ENCODE assay signal across 8 cellular contexts in genomic region chr2:105329197-105329554, GRCh38. TPM values are rescaled to one million over a fixed set of nuclear protein-coding genes. Genes with fewer than 3 reads are reported as not detected.
A peak's percentile ranks its signal among the peaks of the same experiment; 100 is the strongest.
DNase-seq lines count a peak whose midpoint lies in the region; ATAC-seq, FAIRE-seq and TF ChIP-seq lines count a peak whose summit lies in the region.

No MANE protein-coding gene starts in this region.

- H3K36me3 ChIP-seq in astrocyte (ENCODE audit: insufficient read depth, low read length) (no peaks in the 10 kb centered on the region), kidney epithelial cell (ENCODE audit: control insufficient read depth, insufficient read depth, low read length) (no peaks in the 10 kb centered on the region)

- no peaks in the 10 kb centered on the region for H3K36me3 Mint-ChIP-seq in astrocyte (ENCODE audit: low read depth, unreplicated experiment)
- peaks cover 16% of the 10 kb centered on the region for H3K36me3 Mint-ChIP-seq in stimulated activated effector memory CD8-positive, alpha-beta T cell treated with anti-CD3 and anti-CD28 coated beads, Interleukin-12 subunit alpha, Interleukin-12 subunit beta, amount 100 ng/mL, for 72 hours

- peaks cover 29% of the 10 kb centered on the region for H3K4me1 ChIP-seq in astrocyte (ENCODE audit: insufficient read depth, low read length)

- H2AFZ ChIP-seq in astrocyte (ENCODE audit: low read depth, low read length), result peak overlapping the region; percentile 74

- no peak for TF ChIP-seq CTCF in astrocyte (IDR thresholded peaks at IDR 0.05; ENCODE audit: insufficient read depth, low read depth, low read length)
- TF ChIP-seq CTCF in kidney epithelial cell (IDR thresholded peaks at IDR 0.05; ENCODE audit: insufficient read depth, low read length, poor library complexity, severe bottlenecking), result no peak

- H3K27me3 ChIP-seq in astrocyte (ENCODE audit: insufficient read depth, low read length), result no peaks in the 10 kb centered on the region
- no peaks in the 10 kb centered on the region for H3K27me3 ChIP-seq in kidney epithelial cell (ENCODE audit: control insufficient read depth, insufficient read depth, low read length)

- no peaks in the 10 kb centered on the region for H3K9me3 ChIP-seq in astrocyte (ENCODE audit: insufficient read depth, low read depth, low read length)

- H3K4me3 Mint-ChIP-seq in astrocyte (ENCODE audit: unreplicated experiment), result peak overlapping the region; percentile 95
- peak overlapping the region; percentile 79 for H3K4me3 Mint-ChIP-seq in stimulated activated effector memory CD8-positive, alpha-beta T cell treated with anti-CD3 and anti-CD28 coated beads, Interleukin-12 subunit alpha, Interleukin-12 subunit beta, amount 100 ng/mL, for 72 hours

- H3K27ac Mint-ChIP-seq in astrocyte (ENCODE audit: unreplicated experiment), result peak overlapping the region; percentile 90
- H3K27ac Mint-ChIP-seq in stimulated activated effector memory CD8-positive, alpha-beta T cell treated with anti-CD3 and anti-CD28 coated beads, Interleukin-12 subunit alpha, Interleukin-12 subunit beta, amount 100 ng/mL, for 72 hours, result peak overlapping the region; percentile 91

- peaks cover 4% of the 10 kb centered on the region for H4K20me1 ChIP-seq in astrocyte (ENCODE audit: insufficient read depth, low read length)

- no peak for FAIRE-seq in astrocyte (lab: Jason Lieb, UNC)

- peak overlapping the region; percentile 93 for H3K4me3 ChIP-seq in Jurkat, Clone E6-1 (ENCODE audit: low read length)
- peak overlapping the region; percentile 70 for H3K4me3 ChIP-seq in astrocyte (ENCODE audit: insufficient read depth, low read depth, low read length)
- peak overlapping the region; percentile 62 for H3K4me3 ChIP-seq in kidney epithelial cell (ENCODE audit: low read depth, low read length)

- H3K4me1 Mint-ChIP-seq in astrocyte (ENCODE audit: low read depth, unreplicated experiment), result peaks cover 36% of the 10 kb centered on the region
- peaks cover 47% of the 10 kb centered on the region for H3K4me1 Mint-ChIP-seq in stimulated activated effector memory CD8-positive, alpha-beta T cell treated with anti-CD3 and anti-CD28 coated beads, Interleukin-12 subunit alpha, Interleukin-12 subunit beta, amount 100 ng/mL, for 72 hours

- no peak overlapping the region for H3K27ac ChIP-seq in astrocyte (ENCODE audit: low read depth, low read length)

- DNase-seq in NCI-H2171 treated with DMSO at 0.1 percent for 48 hours (lab: John Stamatoyannopoulos, UW) (peak; percentile 19), NCI-H2171 (lab: John Stamatoyannopoulos, UW) (no peak), astrocyte (ENCODE audit: low read depth) (no peak), kidney epithelial cell (ENCODE audit: low read depth) (no peak), AG08395 (ENCODE audit: low spot score) (no peak)
- no peak for DNase-seq in Jurkat, Clone E6-1 (ENCODE audit: low read depth, low spot score)
- no peak for DNase-seq in stimulated activated effector memory CD8-positive, alpha-beta T cell treated with anti-CD3 and anti-CD28 coated beads, Interleukin-12 subunit alpha, Interleukin-12 subunit beta, amount 100 ng/mL, for 72 hours (ENCODE audit: low spot score in 2 of 2)

- H3K9me3 Mint-ChIP-seq in astrocyte (ENCODE audit: unreplicated experiment), result no peaks in the 10 kb centered on the region
- no peaks in the 10 kb centered on the region for H3K9me3 Mint-ChIP-seq in stimulated activated effector memory CD8-positive, alpha-beta T cell treated with anti-CD3 and anti-CD28 coated beads, Interleukin-12 subunit alpha, Interleukin-12 subunit beta, amount 100 ng/mL, for 72 hours

- H3K79me2 ChIP-seq in astrocyte (ENCODE audit: insufficient read depth, low read length), result peaks cover 39% of the 10 kb centered on the region

- peak; percentile 45 for ATAC-seq in stimulated activated effector memory CD8-positive, alpha-beta T cell treated with anti-CD3 and anti-CD28 coated beads, Interleukin-12 subunit alpha, Interleukin-12 subunit beta, amount 100 ng/mL, for 72 hours
- ATAC-seq in HG03196 (IDR thresholded peaks at IDR 0.05; ENCODE audit: unreplicated experiment), result no peak

- peak overlapping the region; percentile 76 for H3K9ac ChIP-seq in astrocyte (ENCODE audit: low read length)

- peak overlapping the region; percentile 99 for H3K4me2 ChIP-seq in astrocyte (ENCODE audit: low read length)

- H3K27me3 Mint-ChIP-seq in astrocyte (ENCODE audit: low read depth, unreplicated experiment), result no peaks in the 10 kb centered on the region

RNA-seq across cellular contexts. Expression of gene TGFBRAP1, which starts 0.4 kb away (rescaled TPM):
- 20.9 TPM for polyA plus RNA-seq in Jurkat, Clone E6-1 (2012; ENCODE audit: insufficient read depth, insufficient read length)
- total RNA-seq in astrocyte (25.1 and 26.1 TPM in 2 replicates), kidney epithelial cell (19.6 and 24.1 TPM in 2 replicates)

RNA-seq across cellular contexts. Expression of gene C2orf49, which starts 8.2 kb away (rescaled TPM):
- 22.8 TPM for polyA plus RNA-seq in Jurkat, Clone E6-1 (2012; ENCODE audit: insufficient read depth, insufficient read length)
- total RNA-seq in astrocyte (21.6 and 22.6 TPM in 2 replicates), kidney epithelial cell (23.3 and 29.5 TPM in 2 replicates)
